Comparison of ENCODE assay signal across 17 cellular contexts in the genomic region with DNA sequence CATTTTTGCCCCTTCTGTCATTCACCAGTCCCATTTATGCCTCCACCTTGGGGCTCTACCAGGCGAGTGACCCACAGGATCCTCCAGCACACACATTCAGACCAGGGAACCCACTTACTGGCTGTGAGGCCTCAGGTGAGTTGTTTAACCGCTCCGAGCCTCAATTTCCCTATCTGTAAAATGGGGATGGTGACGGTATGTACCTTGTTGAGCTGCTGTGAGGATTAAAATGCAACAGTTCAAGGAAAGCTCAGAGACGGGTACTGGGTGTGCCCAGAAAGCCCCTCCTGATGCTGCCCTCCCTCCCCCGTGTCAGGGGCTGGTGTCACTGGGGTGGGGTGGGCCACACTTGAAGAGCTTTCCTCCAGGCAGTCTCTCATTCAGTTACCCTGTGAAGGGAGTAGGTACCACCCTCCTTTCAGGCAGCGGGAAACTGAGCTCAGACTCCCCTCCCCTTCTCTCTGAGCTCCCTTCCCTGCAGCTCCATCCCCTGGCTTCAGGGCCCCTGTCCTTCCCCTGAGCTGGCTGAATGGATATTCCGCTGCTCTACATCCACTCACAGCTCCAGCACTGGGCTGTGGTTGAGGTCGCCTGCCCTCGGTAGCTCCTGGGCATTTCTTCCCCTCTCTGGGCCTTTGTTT. TPM values are rescaled to one million over a fixed set of nuclear protein-coding genes. Genes with fewer than 3 reads are reported as not detected.
DNase-seq lines count a peak whose midpoint lies in the region; ATAC-seq, FAIRE-seq and TF ChIP-seq lines count a peak whose summit lies in the region.
"Had no signal": no experiment of that assay in that cellular context is flagged by ENCODE, and none has a peak within 500 bp of the region (broad histone marks: within the 10 kb centered on the region; RNA-seq: fewer than 3 reads in every experiment).

No MANE protein-coding gene starts in this region.

- CTCF ChIA-PET in HCT116 (lab: Charles Lee) (interaction anchor here (1.4 to 1.6 kb wide), 2 partner anchors 8 to 34 kb away, joined by 3 to 4 read pairs; no protein-coding TSS in a partner anchor), K562 (lab: Yijun Ruan, JAX; ENCODE audit: low intra/inter-chr PET ratio) (no interaction called here)

- H3K4me3 ChIP-seq in HCT116 (replicated peaks in 1 of 2; ENCODE audit: low read depth in 1 of 2, low read length in 2 of 2) (peak overlapping the region in 1 of 2 experiments; percentile 12; a peak in 1 of 4 replicates), K562 (no peak overlapping the region), liver (ENCODE audit: low read depth in 1 of 3, low read length in 3 of 3) (peak overlapping the region; percentile 64 to 88 (median 80)), smooth muscle cell (no peak overlapping the region)

- ATAC-seq in HCT116, result no peak
- no peak for ATAC-seq in K562
- ATAC-seq: activated T-cell treated with anti-CD3 and anti-CD28 coated beads, Interleukin-2, amount 50 U/mL, for 4 hours had no signal

- H3K79me2 ChIP-seq in HCT116 (ENCODE audit: insufficient read depth, low read length) (no peaks in the 10 kb centered on the region), K562 (ENCODE audit: control insufficient read depth, insufficient read depth, low read length) (no peaks in the 10 kb centered on the region), smooth muscle cell (ENCODE audit: low read depth) (no peaks in the 10 kb centered on the region)

- TF ChIP-seq EP300 in K562 (IDR thresholded peaks at IDR 0.05; ENCODE audit: low read length), result no peak

- H3F3A ChIP-seq in smooth muscle cell (ENCODE audit: low read depth), result peaks cover 5% of the 10 kb centered on the region

- BruUV-seq in HCT116 (replicated peaks; lab: Mats Ljungman, UMichigan) (no TSS peak), K562 (replicated peaks; lab: Mats Ljungman, UMichigan) (no TSS peak)

- no peaks in the 10 kb centered on the region for H3K9me1 ChIP-seq in K562 (ENCODE audit: control insufficient read depth, insufficient read depth, low read length)

- DNase-seq in HCT116 (ENCODE audit: low read depth, low spot score), result no peak
- no peak for DNase-seq in K562 (ENCODE audit: extremely low read depth in 1 of 4, low spot score in 3 of 4)
- no peak for DNase-seq in substantia nigra (lab: John Stamatoyannopoulos, UW)
- no peak for DNase-seq in smooth muscle cell (lab: John Stamatoyannopoulos, UW; ENCODE audit: unreplicated experiment)
- DNase-seq in CD1c-positive myeloid dendritic cell (ENCODE audit: extremely low spot score), result no peak
- no peak for DNase-seq in AG20443 (ENCODE audit: low spot score)
- DNase-seq: activated T-cell treated with anti-CD3 and anti-CD28 coated beads, Interleukin-2, amount 50 U/mL, for 4 hours; DMS153; effector CD4-positive, alpha-beta T cell; KG1; NCI-H2107; NCI-H774; retina had no signal

- no peaks in the 10 kb centered on the region for H3K9me2 ChIP-seq in HCT116 (ENCODE audit: insufficient read depth)

- in situ Hi-C loops in K562 (cut with MboI), result no loop called here

- H3K4me2 ChIP-seq in HCT116 (ENCODE audit: low read length), result peak overlapping the region; percentile 65
- H3K4me2 ChIP-seq in K562 (ENCODE audit: insufficient read depth, low read length), result no peak overlapping the region
- H3K4me2 ChIP-seq in smooth muscle cell, result no peak overlapping the region

- H3K27ac ChIP-seq in HCT116 (ENCODE audit: low read depth, low read length) (no peak overlapping the region; the same call in 1 of the 2 replicates), K562 (ENCODE audit: extremely low read depth, low read depth, low read length) (no peak overlapping the region), liver (ENCODE audit: low read depth in 1 of 2, low read length in 2 of 2) (peak overlapping the region; percentile 94 to 98), substantia nigra (ENCODE audit: low read depth, low read length, poor library complexity, severe bottlenecking) (peak overlapping the region; percentile 61), smooth muscle cell (ENCODE audit: low read depth) (no peak overlapping the region)

- H3K36me3 ChIP-seq in HCT116 (ENCODE audit: control insufficient read depth in 1 of 2, insufficient read depth in 2 of 2, low read length in 2 of 2) (no peaks in the 10 kb centered on the region), K562 (ENCODE audit: control insufficient read depth, insufficient read depth, low read length) (no peaks in the 10 kb centered on the region), liver (ENCODE audit: control insufficient read depth in 4 of 4, insufficient read depth in 3 of 4, low read depth in 1 of 4, low read length in 3 of 4) (peaks cover 0 to 8% (median 0%) of the 10 kb centered on the region in 4 donors), smooth muscle cell (ENCODE audit: low read depth) (no peaks in the 10 kb centered on the region)

- intact Hi-C loops in HCT116 (cut with micrococcal nuclease), result no loop called here
- intact Hi-C loops in K562 (cut with micrococcal nuclease), result no loop called here

- H3K27me3 ChIP-seq in HCT116 (ENCODE audit: insufficient read depth, low read length) (no peaks in the 10 kb centered on the region), K562 (ENCODE audit: control insufficient read depth in 2 of 2, insufficient read depth in 2 of 2, low read length in 2 of 2) (peaks cover 0 to 5% of the 10 kb centered on the region in 2 experiments; a peak in 1 of 5 replicates), liver (ENCODE audit: control insufficient read depth in 4 of 4, insufficient read depth in 4 of 4, low read length in 3 of 4) (no peaks in the 10 kb centered on the region), smooth muscle cell (ENCODE audit: low read depth) (no peaks in the 10 kb centered on the region)

- no peak overlapping the region for H2AFZ ChIP-seq in HCT116 (ENCODE audit: low read depth, low read length, poor library complexity, severe bottlenecking)
- no peak overlapping the region for H2AFZ ChIP-seq in K562 (ENCODE audit: low read depth, low read length)
- H2AFZ ChIP-seq in smooth muscle cell (ENCODE audit: low read depth), result no peak overlapping the region

- POLR2A ChIA-PET in HCT116 (lab: Charles Lee), result no interaction called here
- POLR2A ChIA-PET in K562 (lab: Yijun Ruan, JAX), result interaction anchor here (1.3 kb wide), 1 partner anchor 9 kb away, joined by 3 read pairs; no protein-coding TSS in a partner anchor

- TF ChIP-seq RAD21 in HCT116 (IDR thresholded peaks at IDR 0.05; ENCODE audit: low read depth) (no peak), K562 (CRISPR knock-in tag; conservative IDR thresholded peaks at IDR 0.05 in 1 of 2, IDR thresholded peaks at IDR 0.05 in 1 of 2) (no peak), liver (IDR thresholded peaks at IDR 0.05) (no peak)

- TF ChIP-seq POLR2A in HCT116 (IDR thresholded peaks at IDR 0.05; ENCODE audit: borderline replicate concordance, extremely low read depth, insufficient read depth, insufficient read length), result no peak
- no peak for TF ChIP-seq POLR2A in K562 (conservative IDR thresholded peaks at IDR 0.05)

- no peak for TF ChIP-seq CTCF in HCT116 (IDR thresholded peaks at IDR 0.05 in 2 of 3, conservative IDR thresholded peaks at IDR 0.05 in 1 of 3; ENCODE audit: borderline replicate concordance in 1 of 3, insufficient read depth in 1 of 3, low read depth in 2 of 3, low read length in 2 of 3)
- no peak for TF ChIP-seq CTCF in K562 (IDR thresholded peaks at IDR 0.05 in 2 of 3, conservative IDR thresholded peaks at IDR 0.05 in 1 of 3; ENCODE audit: insufficient read depth in 2 of 3, low read depth in 1 of 3, low read length in 3 of 3)
- no peak for TF ChIP-seq CTCF in liver (IDR thresholded peaks at IDR 0.05; ENCODE audit: low read depth, low read length, missing input control)
- TF ChIP-seq CTCF in smooth muscle cell (IDR thresholded peaks at IDR 0.05; ENCODE audit: borderline replicate concordance, insufficient read depth, poor library complexity, severe bottlenecking), result no peak

- FAIRE-seq in K562 (lab: Jason Lieb, UNC), result no peak
- FAIRE-seq: keratinocyte had no signal

- WGBS in K562 (ENCODE audit: insufficient coverage, low coverage, missing lambda C conversion rate), result 5% methylated on average over 7 of the region's 10 CpGs
- WGBS in liver, result 67% methylated on average over 10 of the region's 10 CpGs
- 81% methylated on average over 9 of the region's 10 CpGs for WGBS in smooth muscle cell (ENCODE audit: low lambda C conversion rate)

- peaks cover 10 to 27% of the 10 kb centered on the region in 2 experiments for H3K4me1 ChIP-seq in HCT116 (ENCODE audit: control insufficient read depth in 1 of 2, insufficient read depth in 2 of 2, low read length in 2 of 2)
- H3K4me1 ChIP-seq in K562 (replicated peaks in 1 of 2; ENCODE audit: control insufficient read depth in 2 of 2, insufficient read depth in 2 of 2, low read length in 2 of 2), result no peaks in the 10 kb centered on the region
- peaks cover 8 to 75% (median 41%) of the 10 kb centered on the region in 4 donors for H3K4me1 ChIP-seq in liver (ENCODE audit: control insufficient read depth in 4 of 4, insufficient read depth in 4 of 4, low read length in 3 of 4)
- H3K4me1 ChIP-seq in smooth muscle cell (ENCODE audit: low read depth), result no peaks in the 10 kb centered on the region

- no peak overlapping the region for H3K9ac ChIP-seq in HCT116 (ENCODE audit: low read length)
- H3K9ac ChIP-seq in K562 (ENCODE audit: insufficient read depth in 1 of 2, low read depth in 2 of 2, low read length in 2 of 2), result no peak overlapping the region
- H3K9ac ChIP-seq in liver (ENCODE audit: low read depth in 1 of 2, low read length in 2 of 2), result peak overlapping the region; percentile 84 to 86
- H3K9ac ChIP-seq in smooth muscle cell (ENCODE audit: low read depth), result no peak overlapping the region

- H4K20me1 ChIP-seq in HCT116 (ENCODE audit: insufficient read depth) (no peaks in the 10 kb centered on the region), K562 (replicated peaks; ENCODE audit: control insufficient read depth, insufficient read depth, low read length) (no peaks in the 10 kb centered on the region), smooth muscle cell (ENCODE audit: low read depth) (no peaks in the 10 kb centered on the region)

- RAD21 ChIA-PET in HCT116 (lab: Charles Lee; ENCODE audit: low non-redundant PET in 1 of 2, low total read pairs in 2 of 2, uncharacterized antibody in 2 of 2, unreplicated experiment in 2 of 2), result no interaction called here

- H3K9me3 ChIP-seq in HCT116 (ENCODE audit: control insufficient read depth in 1 of 2, insufficient read depth in 1 of 2, low read depth in 1 of 2, low read length in 2 of 2) (no peaks in the 10 kb centered on the region), K562 (replicated peaks; ENCODE audit: control insufficient read depth, insufficient read depth, low read depth, low read length) (no peaks in the 10 kb centered on the region), liver (ENCODE audit: control insufficient read depth in 4 of 4, low read length in 3 of 4) (no peaks in the 10 kb centered on the region), smooth muscle cell (replicated peaks; ENCODE audit: low read depth) (no peaks in the 10 kb centered on the region)

RNA-seq across cellular contexts. Expression of a gene that starts 1.4 kb away (rescaled TPM):
- total RNA-seq in HCT116 (2021; ENCODE audit: unreplicated experiment) (9.1 TPM), K562 (2014; rRNA removed) (not detected in 2 replicates), K562 (2014; rRNA removed; fragmentation: Illumina TruSeq; extraction: Trizol) (not detected in 2 replicates), K562 (2015; rRNA removed; fragmentation: Illumina TruSeq; extraction: Trizol) (not detected in 2 replicates), K562 (2021) (4.1 and 6.0 TPM in 2 replicates), liver (over 10,000 TPM; 10,220 to 22,719 TPM), smooth muscle cell (0.22 and 1.8 TPM in 2 replicates)
- 4.9 and 6.6 TPM in 2 replicates for polyA plus RNA-seq in HCT116 (2012)
- not detected in 2 replicates for total RNA-seq in K562 (2011; cell fraction: chromatin; rRNA removed; ENCODE audit: low replicate concordance)
- not detected in 2 replicates for total RNA-seq in K562 (2011; cell fraction: nucleolus; rRNA removed)
- not detected in 2 replicates for total RNA-seq in K562 (2011; cell fraction: nucleoplasm; rRNA removed)
- polyA plus RNA-seq in K562 (2011; rRNA removed) (not detected in 2 replicates), K562 (2014; fragmentation: Illumina TruSeq; extraction: Trizol) (not detected in 2 replicates), K562 (2014; fragmentation: Nextera tagmentation; extraction: Ambion mirVana) (not detected), K562 (2014; rRNA removed) (not detected in 2 replicates), liver (over 10,000 TPM; 28,447 to 47,972 TPM), smooth muscle cell (2.4 and 3.4 TPM in 2 replicates)
- not detected in 2 replicates for polyA plus RNA-seq in K562 (2011; cell fraction: cytosol; rRNA removed)
- not detected in 2 replicates for polyA plus RNA-seq in K562 (2011; cell fraction: nucleus; rRNA removed)
- 0.08 TPM in 1 of 2 replicates, not detected in the other for polyA plus RNA-seq in K562 (2012)
- polyA minus RNA-seq in K562 (2011; rRNA and poly(A)+ RNA removed), result 0.36 TPM in 1 of 2 replicates, not detected in the other
- 16.9 TPM in 1 of 2 replicates, not detected in the other for polyA minus RNA-seq in K562 (2011; cell fraction: cytosol; rRNA and poly(A)+ RNA removed)
- polyA minus RNA-seq in K562 (2011; cell fraction: nucleus; rRNA and poly(A)+ RNA removed), result not detected in 2 replicates

RNA-seq across cellular contexts. Expression of a gene that starts 23.4 kb away (rescaled TPM):
- total RNA-seq in HCT116 (2021; ENCODE audit: unreplicated experiment) (not detected), K562 (2014; rRNA removed) (not detected in 2 replicates), K562 (2014; rRNA removed; fragmentation: Illumina TruSeq; extraction: Trizol) (not detected in 2 replicates), K562 (2015; rRNA removed; fragmentation: Illumina TruSeq; extraction: Trizol) (not detected in 2 replicates), K562 (2021) (not detected in 2 replicates), liver (not detected), smooth muscle cell (not detected in 2 replicates)
- not detected in 2 replicates for polyA plus RNA-seq in HCT116 (2012)
- total RNA-seq in K562 (2011; cell fraction: chromatin; rRNA removed; ENCODE audit: low replicate concordance), result not detected in 2 replicates
- not detected in 2 replicates for total RNA-seq in K562 (2011; cell fraction: nucleolus; rRNA removed)
- not detected in 2 replicates for total RNA-seq in K562 (2011; cell fraction: nucleoplasm; rRNA removed)
- polyA plus RNA-seq in K562 (2011; rRNA removed) (not detected in 2 replicates), K562 (2014; fragmentation: Illumina TruSeq; extraction: Trizol) (not detected in 2 replicates), K562 (2014; fragmentation: Nextera tagmentation; extraction: Ambion mirVana) (not detected), K562 (2014; rRNA removed) (not detected in 2 replicates), liver (not detected), smooth muscle cell (not detected in 2 replicates)
- polyA plus RNA-seq in K562 (2011; cell fraction: cytosol; rRNA removed), result not detected in 2 replicates
- not detected in 2 replicates for polyA plus RNA-seq in K562 (2011; cell fraction: nucleus; rRNA removed)
- polyA plus RNA-seq in K562 (2012), result not detected in 2 replicates
- polyA minus RNA-seq in K562 (2011; rRNA and poly(A)+ RNA removed), result not detected in 2 replicates
- polyA minus RNA-seq in K562 (2011; cell fraction: cytosol; rRNA and poly(A)+ RNA removed), result not detected in 2 replicates
- polyA minus RNA-seq in K562 (2011; cell fraction: nucleus; rRNA and poly(A)+ RNA removed), result not detected in 2 replicates
- total RNA-seq: activated T-cell treated with anti-CD3 and anti-CD28 coated beads, Interleukin-2, amount 50 U/mL, for 4 hours; subcutaneous adipose tissue had no signal
- polyA plus RNA-seq: BJ, keratinocyte had no signal

Comparison
In these comparisons a context has a peak if more than half of its experiments do, and no peak if none do; other contexts are left out.
1. H3K27ac ChIP-seq: peak in liver (2 of 2) and substantia nigra (single experiment); none in HCT116 (single experiment), K562 (single experiment) and smooth muscle cell (single experiment).
2. H3K4me3 ChIP-seq: peak in liver (3 of 3); none in K562 (single experiment) and smooth muscle cell (single experiment).
3. H3K9ac ChIP-seq: peak in liver (2 of 2); none in HCT116 (single experiment), K562 (0 of 2) and smooth muscle cell (single experiment).
4. RNA of a gene that starts 1.4 kb away (total RNA-seq): 10,220 to 22,719 TPM in liver; 9.1 TPM in HCT116 (single experiment), 0.22 to 1.8 TPM in smooth muscle cell and 4.1 to 6.0 TPM in K562; every median in the first group is over 1,000 times any median in the second.